ENCODE assay signal across 26 cellular contexts in genomic region chr4:168126952-168127351, GRCh38. TPM values are rescaled to one million over a fixed set of nuclear protein-coding genes. Genes with fewer than 3 reads are reported as not detected.
"Had no signal": no experiment of that assay in that cellular context is flagged by ENCODE, and none has a peak within 500 bp of the region (broad histone marks: within the 10 kb centered on the region; RNA-seq: fewer than 3 reads in every experiment).

No MANE protein-coding gene starts in this region.

- H3K4me3 ChIP-seq: pancreas, prostate gland, right atrium auricular region, right lobe of liver, sigmoid colon, stomach, thoracic aorta, thyroid gland, tibial nerve, upper lobe of left lung, vagina had no signal

- H3K4me1 ChIP-seq: prostate gland, right atrium auricular region, right lobe of liver, sigmoid colon, thyroid gland, tibial nerve, upper lobe of left lung, vagina had no signal

- H3K27ac ChIP-seq: neutrophil, pancreas, prostate gland, right atrium auricular region, right lobe of liver, sigmoid colon, thoracic aorta, thyroid gland, tibial nerve, upper lobe of left lung, vagina had no signal

- H3K27me3 ChIP-seq: neutrophil, pancreas, right atrium auricular region, right lobe of liver, sigmoid colon, stomach, thyroid gland, tibial nerve, upper lobe of left lung, vagina had no signal

- H3K36me3 ChIP-seq: neutrophil, pancreas, prostate gland, right atrium auricular region, right lobe of liver, sigmoid colon, stomach, thoracic aorta, thyroid gland, tibial nerve, upper lobe of left lung, vagina had no signal

- H3K9me3 ChIP-seq: neutrophil, pancreas, prostate gland, right atrium auricular region, right lobe of liver, sigmoid colon, stomach, thoracic aorta, thyroid gland, tibial nerve, upper lobe of left lung, vagina had no signal

- ATAC-seq: naive thymus-derived CD8-positive, alpha-beta T cell; natural killer cell treated with Interleukin-12 subunit alpha and Interleukin-12 subunit beta and Interleukin-15 and Interleukin-18, amount 100 ng/mL, for 72 hours; pancreas; right lobe of liver; stimulated activated effector memory CD8-positive, alpha-beta T cell treated with anti-CD3 and anti-CD28 coated beads, Interleukin-12 subunit alpha, Interleukin-12 subunit beta, amount 100 ng/mL, for 72 hours; stimulated activated naive B cell treated with anti-CD40 and anti-IgM and Interleukin-4, amounts not matched to agents 10 μg/mL and 1 μg/mL and 100 μg/mL, for 72 hours had no signal

- DNase-seq: naive thymus-derived CD8-positive, alpha-beta T cell; nephron progenitor cell; nucleus accumbens; pancreas; retina; right lobe of liver; sigmoid colon; small intestine; stimulated activated CD4-positive, alpha-beta T cell treated with anti-CD3 and anti-CD28 coated beads, Interleukin-15, amount 100 ng/mL, for 24 hours; stimulated activated CD4-positive, alpha-beta T cell treated with anti-CD3 and anti-CD28 coated beads, Interleukin-2, amount 100 ng/mL, for 24 hours; stimulated activated CD4-positive, alpha-beta T cell treated with anti-CD3 and anti-CD28 coated beads, Interleukin-2, amount 100 ng/mL, for 48 hours; stimulated activated CD4-positive, alpha-beta T cell treated with anti-CD3 and anti-CD28 coated beads, Interleukin-4, amount 100 ng/mL, for 24 hours; stimulated activated naive B cell treated with anti-CD40 and anti-IgM and Interleukin-4, amounts not matched to agents 10 μg/mL and 1 μg/mL and 100 μg/mL, for 72 hours; stimulated activated naive CD4-positive, alpha-beta T cell treated with Interleukin-2 at 50 U/mL for 16 hours; stomach; thyroid gland; trophoblast cell; upper lobe of left lung had no signal

RNA-seq across cellular contexts. Expression of gene ANXA10, which starts 34.6 kb away (rescaled TPM):
- polyA plus RNA-seq: naive thymus-derived CD8-positive, alpha-beta T cell had no signal
